In genomic region chr16:30185683-30186421, GRCh38 we compare ENCODE assay signal across 9 cellular contexts. TPM values are rescaled to one million over a fixed set of nuclear protein-coding genes. Genes with fewer than 3 reads are reported as not detected.
DNase-seq lines count a peak whose midpoint lies in the region; ATAC-seq and TF ChIP-seq lines count a peak whose summit lies in the region.
"Had no signal": no experiment of that assay in that cellular context is flagged by ENCODE, and none has a peak within 500 bp of the region (broad histone marks: within the 10 kb centered on the region; RNA-seq: fewer than 3 reads in every experiment).

No MANE protein-coding gene starts in this region.

- H3K4me1 Mint-ChIP-seq in chondrocyte (ENCODE audit: low read depth), result peaks cover 9% of the 10 kb centered on the region

- no peak for TF ChIP-seq CTCF in RWPE2 (IDR thresholded peaks at IDR 0.05; ENCODE audit: poor library complexity, severe bottlenecking)
- TF ChIP-seq CTCF in chondrocyte (IDR thresholded peaks at IDR 0.05), result no peak

- no peak overlapping the region for H3K4me3 Mint-ChIP-seq in chondrocyte (ENCODE audit: unreplicated experiment)

- DNase-seq in RWPE2 (ENCODE audit: low spot score) (peak; percentile 55), activated gamma-delta T cell treated with Interleukin-2 at 50 U/mL for 16 hours (peak; percentile 87), midbrain (lab: John Stamatoyannopoulos, UW) (peak; percentile 31), NCI-H748 (lab: John Stamatoyannopoulos, UW; ENCODE audit: unreplicated experiment) (no peak), chondrocyte (ENCODE audit: low spot score) (no peak), NCI-H774 (lab: John Stamatoyannopoulos, UW) (no peak)
- DNase-seq in stimulated activated naive CD4-positive, alpha-beta T cell treated with Interleukin-2 at 50 U/mL for 16 hours (lab: John Stamatoyannopoulos, UW), result peak; percentile 72

- no peak overlapping the region for H3K27ac Mint-ChIP-seq in chondrocyte (ENCODE audit: unreplicated experiment)

- no peaks in the 10 kb centered on the region for H3K36me3 Mint-ChIP-seq in chondrocyte (ENCODE audit: low read depth)

- no peaks in the 10 kb centered on the region for H3K27me3 ChIP-seq in RWPE2 (ENCODE audit: insufficient read depth, poor library complexity, severe bottlenecking)
- H3K27me3 ChIP-seq: SJSA1 had no signal

- H3K27me3 Mint-ChIP-seq in chondrocyte (ENCODE audit: low read depth), result no peaks in the 10 kb centered on the region

- H3K4me3 ChIP-seq in RWPE2 (ENCODE audit: severe bottlenecking), result no peak overlapping the region
- H3K4me3 ChIP-seq: SJSA1 had no signal

- peak; percentile 26 for ATAC-seq in GM19397 (IDR thresholded peaks at IDR 0.05; ENCODE audit: unreplicated experiment)
- no peak for ATAC-seq in RWPE2 (ENCODE audit: low read depth)

- no peaks in the 10 kb centered on the region for H3K4me1 ChIP-seq in RWPE2 (ENCODE audit: insufficient read depth, poor library complexity, severe bottlenecking)

- no peak overlapping the region for H3K27ac ChIP-seq in RWPE2 (ENCODE audit: poor library complexity, severe bottlenecking)
- H3K27ac ChIP-seq: SJSA1 had no signal

- H3K9me3 ChIP-seq in RWPE2 (ENCODE audit: severe bottlenecking), result no peaks in the 10 kb centered on the region
- H3K9me3 ChIP-seq: SJSA1 had no signal

- H3K36me3 ChIP-seq in RWPE2 (ENCODE audit: low read depth), result peaks cover 6% of the 10 kb centered on the region
- H3K36me3 ChIP-seq: SJSA1 had no signal

- H3K9me3 Mint-ChIP-seq in chondrocyte (ENCODE audit: low read depth), result no peaks in the 10 kb centered on the region

RNA-seq across cellular contexts. Expression of gene CORO1A, which starts 2.5 kb away (rescaled TPM):
- 2.2 to 3.0 TPM (median 2.9 TPM) in 3 replicates for total RNA-seq in chondrocyte

RNA-seq across cellular contexts. Expression of gene BOLA2B, which starts 7.6 kb away (rescaled TPM):
- 86.5 to 101 TPM (median 97.5 TPM) in 3 replicates for total RNA-seq in chondrocyte

RNA-seq across cellular contexts. Expression of gene SLX1A, which starts 7.8 kb away (rescaled TPM):
- total RNA-seq in chondrocyte, result 16.1 to 44.4 TPM (median 36.9 TPM) in 3 replicates

RNA-seq across cellular contexts. Expression of gene SULT1A3, which starts 13.2 kb away (rescaled TPM):
- 14.1 to 16.6 TPM (median 14.7 TPM) in 3 replicates for total RNA-seq in chondrocyte

Comparison
In these comparisons a context has a peak if more than half of its experiments do, and no peak if none do; other contexts are left out.
1. DNase-seq: peak in RWPE2 (single experiment), activated gamma-delta T cell treated with Interleukin-2 at 50 U/mL for 16 hours (single experiment), midbrain (single experiment) and stimulated activated naive CD4-positive, alpha-beta T cell treated with Interleukin-2 at 50 U/mL for 16 hours (single experiment); none in NCI-H748 (single experiment), chondrocyte (single experiment) and NCI-H774 (single experiment).